In genomic region chr2:149015926-149016563, GRCh38 we compare ENCODE assay signal across 28 cellular contexts. TPM values are rescaled to one million over a fixed set of nuclear protein-coding genes. Genes with fewer than 3 reads are reported as not detected.
"Had no signal": no experiment of that assay in that cellular context is flagged by ENCODE, and none has a peak within 500 bp of the region (broad histone marks: within the 10 kb centered on the region; RNA-seq: fewer than 3 reads in every experiment).

No MANE protein-coding gene starts in this region.

- ATAC-seq: activated naive CD8-positive, alpha-beta T cell treated with anti-CD3 and anti-CD28 coated beads, Interleukin-2, amount 50 U/mL, for 24 hours; mucosa of descending colon had no signal

- H3K9me3 Mint-ChIP-seq: activated naive CD8-positive, alpha-beta T cell treated with anti-CD3 and anti-CD28 coated beads, Interleukin-2, amount 50 U/mL, for 24 hours; activated T-helper 1 cell treated with anti-CD3 and anti-CD28 coated beads, Interleukin-12 subunit alpha, Interleukin-12 subunit beta, Interleukin-2, Interleukin-4 antibody, amounts not matched to agents 30 ng/mL and 10 ng/mL and 1 ng/mL, durations not matched to agents 14 hours and 24 hours and 36 hours; memory B cell; natural killer cell treated with Interleukin-12 subunit alpha and Interleukin-12 subunit beta and Interleukin-15 and Interleukin-18, amount 100 ng/mL, for 72 hours had no signal

- H3K27ac ChIP-seq: breast epithelium, esophagus muscularis mucosa, hepatocyte, ovary, right lobe of liver, stomach, thyroid gland, VCaP had no signal

- H3K4me1 Mint-ChIP-seq: activated naive CD8-positive, alpha-beta T cell treated with anti-CD3 and anti-CD28 coated beads, Interleukin-2, amount 50 U/mL, for 24 hours had no signal

- DNase-seq: activated CD4-positive, alpha-beta T cell treated with anti-CD3 and anti-CD28 coated beads for 48 hours; activated CD4-positive, alpha-beta T cell treated with anti-CD3 and anti-CD28 coated beads, Interleukin-2, amount 50 U/mL, for 48 hours; activated CD8-positive, alpha-beta memory T cell treated with anti-CD3 and anti-CD28 coated beads for 24 hours; activated gamma-delta T cell; activated naive CD4-positive, alpha-beta T cell treated with anti-CD3 and anti-CD28 coated beads, Interleukin-2, amount 50 U/mL, for 16 hours; activated naive CD8-positive, alpha-beta T cell treated with anti-CD3 and anti-CD28 coated beads, Interleukin-2, amount 50 U/mL, for 24 hours; amygdala; central memory CD4-positive, alpha-beta T cell; dermis blood vessel endothelial cell; effector CD4-positive, alpha-beta T cell; foreskin melanocyte; mucosa of descending colon; ovary; right lobe of liver; stimulated activated CD4-positive, alpha-beta T cell treated with anti-CD3 and anti-CD28 coated beads, Interleukin-2, amount 100 ng/mL, for 48 hours; stomach; T-helper 1 cell; thyroid gland had no signal

- H3K36me3 Mint-ChIP-seq: natural killer cell treated with Interleukin-12 subunit alpha and Interleukin-12 subunit beta and Interleukin-15 and Interleukin-18, amount 100 ng/mL, for 72 hours had no signal

- H3K4me3 ChIP-seq: breast epithelium, esophagus muscularis mucosa, hepatocyte, mucosa of descending colon, ovary, right lobe of liver, stomach, thyroid gland had no signal

- H3K4me2 ChIP-seq: hepatocyte had no signal

- FAIRE-seq: kidney, TTC549 had no signal

- H3K27me3 Mint-ChIP-seq: progenitor cell of endocrine pancreas had no signal

- H3K27ac Mint-ChIP-seq: activated T-helper 1 cell treated with anti-CD3 and anti-CD28 coated beads, Interleukin-12 subunit alpha, Interleukin-12 subunit beta, Interleukin-2, Interleukin-4 antibody, amounts not matched to agents 30 ng/mL and 10 ng/mL and 1 ng/mL, durations not matched to agents 14 hours and 24 hours and 36 hours; memory B cell; natural killer cell treated with Interleukin-12 subunit alpha and Interleukin-12 subunit beta and Interleukin-15 and Interleukin-18, amount 100 ng/mL, for 72 hours; progenitor cell of endocrine pancreas had no signal

- H3K4me1 ChIP-seq: breast epithelium, right lobe of liver, thyroid gland had no signal

- H3K36me3 ChIP-seq: breast epithelium, esophagus muscularis mucosa, ovary, right lobe of liver, stomach, thyroid gland had no signal

- H3K9me3 ChIP-seq: breast epithelium, esophagus muscularis mucosa, mucosa of descending colon, ovary, right lobe of liver, stomach, thyroid gland had no signal

- H3K79me2 ChIP-seq: hepatocyte had no signal

- H3K27me3 ChIP-seq: breast epithelium, esophagus muscularis mucosa, hepatocyte, ovary, right lobe of liver, stomach, thyroid gland had no signal

- H2AFZ ChIP-seq: hepatocyte had no signal

- H3K4me3 Mint-ChIP-seq: activated naive CD8-positive, alpha-beta T cell treated with anti-CD3 and anti-CD28 coated beads, Interleukin-2, amount 50 U/mL, for 24 hours; activated T-helper 1 cell treated with anti-CD3 and anti-CD28 coated beads, Interleukin-12 subunit alpha, Interleukin-12 subunit beta, Interleukin-2, Interleukin-4 antibody, amounts not matched to agents 30 ng/mL and 10 ng/mL and 1 ng/mL, durations not matched to agents 14 hours and 24 hours and 36 hours; memory B cell; natural killer cell treated with Interleukin-12 subunit alpha and Interleukin-12 subunit beta and Interleukin-15 and Interleukin-18, amount 100 ng/mL, for 72 hours had no signal

RNA-seq across cellular contexts. Expression of gene LYPD6B, which starts 22.5 kb away (rescaled TPM):
- total RNA-seq: activated T-helper 1 cell treated with anti-CD3 and anti-CD28 coated beads, Interleukin-12 subunit alpha, Interleukin-12 subunit beta, Interleukin-2, Interleukin-4 antibody, amounts not matched to agents 30 ng/mL and 10 ng/mL and 1 ng/mL, durations not matched to agents 14 hours and 24 hours and 36 hours; dermis blood vessel endothelial cell; esophagus muscularis mucosa; natural killer cell treated with Interleukin-12 subunit alpha and Interleukin-12 subunit beta and Interleukin-15 and Interleukin-18, amount 100 ng/mL, for 72 hours had no signal
